20 cellular contexts compared by ENCODE assay signal in the genomic region with DNA sequence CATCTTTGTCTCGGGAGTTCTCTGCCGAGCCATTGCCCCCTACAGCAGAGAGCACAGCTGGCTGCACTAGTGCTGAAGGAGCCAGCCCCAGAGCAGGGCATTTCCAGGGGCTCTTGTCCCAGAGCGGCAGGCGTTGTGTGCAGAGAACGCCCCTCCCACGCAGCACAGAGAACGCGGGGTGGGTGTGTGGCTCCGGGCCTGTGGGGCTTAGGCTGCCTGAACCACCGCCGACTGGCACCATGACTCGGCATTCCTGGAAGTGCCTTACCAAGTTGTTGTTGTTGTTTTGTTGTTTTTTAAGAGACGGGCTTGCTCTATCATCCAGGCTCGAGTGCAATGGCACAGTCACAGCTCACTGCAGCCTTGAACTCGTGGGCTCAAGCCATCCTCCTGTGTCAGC.
A peak's percentile ranks its signal among the peaks of the same experiment; 100 is the strongest.
DNase-seq lines count a peak whose midpoint lies in the region; ATAC-seq and TF ChIP-seq lines count a peak whose summit lies in the region.
"Had no signal": no experiment of that assay in that cellular context is flagged by ENCODE, and none has a peak within 500 bp of the region (broad histone marks: within the 10 kb centered on the region; RNA-seq: fewer than 3 reads in every experiment).

No MANE protein-coding gene starts in this region.

- DNase-seq in ELF-1 (ENCODE audit: low read depth, low spot score) (peak; percentile 11), NCI-H1417 (lab: John Stamatoyannopoulos, UW) (no peak), NCI-H1436 treated with DMSO at 0.1 percent for 48 hours (lab: John Stamatoyannopoulos, UW) (no peak)
- DNase-seq: activated CD4-positive, alpha-beta memory T cell treated with anti-CD3 and anti-CD28 coated beads for 36 hours; AML-193; amniotic stem cell; cerebellar nuclear complex; KG1; NCI-H1092 treated with DMSO at 0.1 percent for 48 hours; NCI-H2171; NCI-H82; spleen; thyroid gland had no signal

- H3K27ac ChIP-seq in 22Rv1, result peak overlapping the region; percentile 26; the same call in 1 of the 2 replicates
- H3K27ac ChIP-seq in angular gyrus (ENCODE audit: low read depth, low read length), result peak overlapping the region; percentile 64
- H3K27ac ChIP-seq in layer of hippocampus (ENCODE audit: low read depth, low read length), result peak overlapping the region; percentile 76
- H3K27ac ChIP-seq: spleen, thyroid gland had no signal

- H3K27me3 ChIP-seq in layer of hippocampus (ENCODE audit: control insufficient read depth, insufficient read depth, low read length), result no peaks in the 10 kb centered on the region
- H3K27me3 ChIP-seq: spleen, thyroid gland had no signal

- ATAC-seq in HG02571 (IDR thresholded peaks at IDR 0.05; ENCODE audit: unreplicated experiment) (no peak), GM19467 (IDR thresholded peaks at IDR 0.05; ENCODE audit: unreplicated experiment) (no peak)
- ATAC-seq: left lobe of liver, Panc1 had no signal

- no peak for TF ChIP-seq CTCF in 22Rv1 (IDR thresholded peaks at IDR 0.05)

Comparison
In these comparisons a context has a peak if more than half of its experiments do, and no peak if none do; other contexts are left out.
1. H3K27ac ChIP-seq: peak in every context shown above with its lines; median percentile 76 in layer of hippocampus; 64 in angular gyrus; 26 in 22Rv1.